In genomic region chr2:16396986-16397385, GRCh38 we compare ENCODE assay signal across 11 cellular contexts.
"Had no signal": no experiment of that assay in that cellular context is flagged by ENCODE, and none has a peak within 500 bp of the region (broad histone marks: within the 10 kb centered on the region; RNA-seq: fewer than 3 reads in every experiment).

No MANE protein-coding gene starts in this region.

- H3K9ac ChIP-seq: GM23248 had no signal

- H3K27ac Mint-ChIP-seq: GM23338, H9, HFFc6 had no signal

- H3K4me1 Mint-ChIP-seq: GM23338, H9 had no signal

- H3K9me3 Mint-ChIP-seq: GM23338, H9 had no signal

- DNase-seq: GM23248, GOT3, H7, H9, HCEC 1CT, HFFc6 had no signal

- H3K4me3 ChIP-seq: GM23248, GM23338, HAP-1 had no signal

- H3K36me3 ChIP-seq: HAP-1 had no signal

- H3K4me3 Mint-ChIP-seq: GM23338, H9, HFFc6 had no signal

- ATAC-seq: GM23338, HCT116 had no signal

- H2AFZ ChIP-seq: GM23248, GM23338 had no signal

- H3K4me2 ChIP-seq: GM23338 had no signal

- FAIRE-seq: H1, H54 had no signal

- H3K9me3 ChIP-seq: HAP-1 had no signal

- H3K4me1 ChIP-seq: HAP-1 had no signal

- H3K27ac ChIP-seq: GM23248 had no signal
